1 cellular context compared by ENCODE assay signal in genomic region chr2:39234754-39235153, GRCh38.
A peak's percentile ranks its signal among the peaks of the same experiment; 100 is the strongest.
TF ChIP-seq lines count a peak whose summit lies in the region.

No MANE protein-coding gene starts in this region.

TF ChIP-seq in HCT116, 20 proteins besides CTCF, POLR2A, EP300 and RAD21:
- TF ChIP-seq REST (IDR thresholded peaks at IDR 0.05; ENCODE audit: low read depth) (no peak), SIN3A (IDR thresholded peaks at IDR 0.05; ENCODE audit: low read depth) (no peak), CEBPB (IDR thresholded peaks at IDR 0.05; ENCODE audit: low read depth) (peak; percentile 61), YY1 (IDR thresholded peaks at IDR 0.05; ENCODE audit: extremely low read depth, insufficient replicate concordance, low read depth, low read length) (no peak), EZH2phosphoT487 (IDR thresholded peaks at IDR 0.05; ENCODE audit: borderline replicate concordance) (no peak), JUND (IDR thresholded peaks at IDR 0.05) (no peak), CBX3 (IDR thresholded peaks at IDR 0.05; ENCODE audit: low read depth) (no peak)
TF ChIP-seq in HCT116: peak in this region for 1.
